29 cellular contexts compared by ENCODE assay signal in the genomic region with DNA sequence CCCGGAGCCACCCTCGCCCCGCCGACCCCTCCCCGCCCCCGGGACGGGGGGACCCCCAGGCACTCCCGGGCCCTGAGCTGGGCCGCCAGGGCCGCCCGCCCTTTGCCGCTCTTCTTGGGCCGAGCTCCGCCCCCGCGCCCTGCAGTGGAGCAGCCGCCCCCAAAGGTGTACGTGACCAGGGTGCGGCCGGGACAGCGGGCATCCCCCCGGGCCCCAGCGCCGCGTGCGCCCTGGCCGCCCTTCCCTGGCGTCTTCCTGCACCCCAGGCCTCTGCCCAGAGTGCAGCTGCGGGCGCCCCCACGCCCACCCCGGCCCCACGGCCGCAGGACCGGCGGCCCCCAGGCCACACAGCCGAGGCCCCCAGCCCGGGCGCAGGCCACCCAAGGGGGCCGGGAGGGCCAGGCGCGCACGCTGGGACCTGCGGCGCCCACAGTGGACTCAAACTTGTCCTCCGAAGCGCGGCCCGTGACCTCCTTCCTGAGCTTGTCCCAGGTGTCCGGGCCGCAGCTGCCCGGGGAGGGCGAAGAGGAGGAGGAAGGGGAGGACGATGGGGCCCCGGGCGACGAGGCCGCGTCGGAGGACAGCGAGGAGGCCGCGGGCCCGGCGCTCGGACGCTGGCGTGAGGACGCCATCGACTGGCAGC. TPM values are rescaled to one million over a fixed set of nuclear protein-coding genes. Genes with fewer than 3 reads are reported as not detected.
"Had no signal": no experiment of that assay in that cellular context is flagged by ENCODE, and none has a peak within 500 bp of the region (broad histone marks: within the 10 kb centered on the region; RNA-seq: fewer than 3 reads in every experiment).

No MANE protein-coding gene starts in this region.

- H3K79me2 ChIP-seq: parathyroid adenoma had no signal

- H3K27ac Mint-ChIP-seq: natural killer cell treated with Interleukin-12 subunit alpha and Interleukin-12 subunit beta and Interleukin-15 and Interleukin-18, amount 100 ng/mL, for 72 hours; progenitor cell of endocrine pancreas had no signal

- H3K4me1 ChIP-seq: esophagus muscularis mucosa, foreskin keratinocyte, gastroesophageal sphincter, heart right ventricle, left lung, lower lobe of right lung, parathyroid adenoma, upper lobe of left lung had no signal

- H3K4me3 Mint-ChIP-seq: natural killer cell treated with Interleukin-12 subunit alpha and Interleukin-12 subunit beta and Interleukin-15 and Interleukin-18, amount 100 ng/mL, for 72 hours; neural crest cell had no signal

- H3K27ac ChIP-seq: esophagus muscularis mucosa, foreskin keratinocyte, gastroesophageal sphincter, heart right ventricle, left lung, lower lobe of right lung, neutrophil, parathyroid adenoma, thoracic aorta, upper lobe of left lung had no signal

- H2AFZ ChIP-seq: parathyroid adenoma had no signal

- H3K9me3 ChIP-seq: esophagus muscularis mucosa, gastroesophageal sphincter, heart right ventricle, left lung, lower lobe of right lung, neutrophil, thoracic aorta, tibial nerve, upper lobe of left lung had no signal

- H3K27me3 Mint-ChIP-seq: progenitor cell of endocrine pancreas had no signal

- DNase-seq: cerebellar nuclear complex; effector CD4-positive, alpha-beta T cell; foreskin keratinocyte; hippocampal formation; left cardiac atrium; lower lobe of right lung; stimulated activated CD4-positive, alpha-beta T cell treated with anti-CD3 and anti-CD28 coated beads, Interleukin-12 subunit alpha, Interleukin-12 subunit beta, amount 100 ng/mL, for 4 hours; stimulated activated CD4-positive, alpha-beta T cell treated with anti-CD3 and anti-CD28 coated beads, Interleukin-1b, Interleukin-23, amount 100 ng/mL, for 48 hours; stimulated activated CD4-positive, alpha-beta T cell treated with anti-CD3 and anti-CD28 coated beads, Interleukin-4, amount 100 ng/mL, for 1 hour; stimulated activated CD8-positive, alpha-beta memory T cell treated with anti-CD3 and anti-CD28 coated beads, Interleukin-4, amount 100 ng/mL, for 48 hours; stimulated activated naive CD4-positive, alpha-beta T cell treated with Interleukin-2 at 50 U/mL for 16 hours had no signal

- H3K9ac ChIP-seq: parathyroid adenoma had no signal

- H3K27me3 ChIP-seq: dorsolateral prefrontal cortex, foreskin keratinocyte, tibial nerve, upper lobe of left lung had no signal

- H3K9me3 Mint-ChIP-seq: natural killer cell treated with Interleukin-12 subunit alpha and Interleukin-12 subunit beta and Interleukin-15 and Interleukin-18, amount 100 ng/mL, for 72 hours had no signal

- H3K4me2 ChIP-seq: smooth muscle cell had no signal

- H3K36me3 Mint-ChIP-seq: natural killer cell treated with Interleukin-12 subunit alpha and Interleukin-12 subunit beta and Interleukin-15 and Interleukin-18, amount 100 ng/mL, for 72 hours had no signal

- H3K4me3 ChIP-seq: dorsolateral prefrontal cortex, esophagus muscularis mucosa, gastroesophageal sphincter, heart right ventricle, left lung, lower lobe of right lung, smooth muscle cell, thoracic aorta, tibial nerve, upper lobe of left lung had no signal

- H3K36me3 ChIP-seq: heart right ventricle, left lung, lower lobe of right lung, neutrophil, thoracic aorta, upper lobe of left lung had no signal

- ATAC-seq: foreskin keratinocyte; gastroesophageal sphincter; heart right ventricle; left cardiac atrium; left lung; lower lobe of right lung; natural killer cell treated with Interleukin-12 subunit alpha and Interleukin-12 subunit beta and Interleukin-15 and Interleukin-18, amount 100 ng/mL, for 72 hours; sciatic nerve had no signal

- FAIRE-seq: islet of Langerhans, urothelium cell line had no signal

RNA-seq across cellular contexts. Expression of gene PKP3, which starts 17.4 kb away (rescaled TPM):
- total RNA-seq: mononuclear cell; natural killer cell treated with Interleukin-12 subunit alpha and Interleukin-12 subunit beta and Interleukin-15 and Interleukin-18, amount 100 ng/mL, for 72 hours had no signal
